9 cellular contexts compared by ENCODE assay signal in genomic region chr2:1653137-1653789, GRCh38.
DNase-seq lines count a peak whose midpoint lies in the region; ATAC-seq, FAIRE-seq and TF ChIP-seq lines count a peak whose summit lies in the region.
"Had no signal": no experiment of that assay in that cellular context is flagged by ENCODE, and none has a peak within 500 bp of the region (broad histone marks: within the 10 kb centered on the region; RNA-seq: fewer than 3 reads in every experiment).

No MANE protein-coding gene starts in this region.

- no peak for FAIRE-seq in endothelial cell of umbilical vein (lab: Jason Lieb, UNC)
- FAIRE-seq: frontal cortex had no signal

- H3K4me2 ChIP-seq in endothelial cell of umbilical vein (ENCODE audit: insufficient read depth, low read length), result no peak overlapping the region

- peaks cover 21% of the 10 kb centered on the region for H3K36me3 Mint-ChIP-seq in type B pancreatic cell
- no peaks in the 10 kb centered on the region for H3K36me3 Mint-ChIP-seq in activated T-helper 1 cell treated with anti-CD3 and anti-CD28 coated beads, Interleukin-12 subunit alpha, Interleukin-12 subunit beta, Interleukin-2, Interleukin-4 antibody, amounts not matched to agents 30 ng/mL and 10 ng/mL and 1 ng/mL, durations not matched to agents 14 hours and 24 hours and 36 hours (ENCODE audit: low read depth)

- H3K27ac ChIP-seq in endothelial cell of umbilical vein (ENCODE audit: insufficient read depth, low read depth, low read length), result no peak overlapping the region

- no peaks in the 10 kb centered on the region for H3K9me3 ChIP-seq in endothelial cell of umbilical vein (replicated peaks; ENCODE audit: control insufficient read depth, insufficient read depth, low read length)

- POLR2A ChIA-PET in endothelial cell of umbilical vein (lab: Charles Lee), result no interaction called here

- TF ChIP-seq CTCF in endothelial cell of umbilical vein (IDR thresholded peaks at IDR 0.05; ENCODE audit: extremely low read depth in 1 of 2, insufficient read depth in 1 of 2, low read depth in 1 of 2, low read length in 2 of 2), result no peak
- no peak for TF ChIP-seq CTCF in type B pancreatic cell (conservative IDR thresholded peaks at IDR 0.05)

- H3K27ac Mint-ChIP-seq in type B pancreatic cell, result no peak overlapping the region
- H3K27ac Mint-ChIP-seq in activated T-helper 1 cell treated with anti-CD3 and anti-CD28 coated beads, Interleukin-12 subunit alpha, Interleukin-12 subunit beta, Interleukin-2, Interleukin-4 antibody, amounts not matched to agents 30 ng/mL and 10 ng/mL and 1 ng/mL, durations not matched to agents 14 hours and 24 hours and 36 hours, result no peak overlapping the region

- BruUV-seq in endothelial cell of umbilical vein (replicated peaks; lab: Mats Ljungman, UMichigan), result no TSS peak

- dilution Hi-C loops in endothelial cell of umbilical vein (cut with MboI; ENCODE audit: extremely low pct_ligation_motif_present, low sequenced_read_pairs), result no loop called here

- CTCF ChIA-PET in endothelial cell of umbilical vein (lab: Charles Lee), result interaction anchor here (1.0 to 2.8 kb wide), 4 partner anchors 17 to 98 kb away, joined by 3 to 21 read pairs (median 3); no protein-coding TSS in a partner anchor

- no peak for TF ChIP-seq POLR2A in endothelial cell of umbilical vein (IDR thresholded peaks at IDR 0.05; ENCODE audit: low read depth, low read length)

- no peaks in the 10 kb centered on the region for H3K9me3 Mint-ChIP-seq in type B pancreatic cell
- no peaks in the 10 kb centered on the region for H3K9me3 Mint-ChIP-seq in activated T-helper 1 cell treated with anti-CD3 and anti-CD28 coated beads, Interleukin-12 subunit alpha, Interleukin-12 subunit beta, Interleukin-2, Interleukin-4 antibody, amounts not matched to agents 30 ng/mL and 10 ng/mL and 1 ng/mL, durations not matched to agents 14 hours and 24 hours and 36 hours

- H2AFZ ChIP-seq in endothelial cell of umbilical vein (ENCODE audit: low read depth, low read length), result no peak overlapping the region

- no peak for ATAC-seq in HG03442 (IDR thresholded peaks at IDR 0.05; ENCODE audit: unreplicated experiment)

- peak; percentile 76 to 88 for DNase-seq in NCI-H446 (lab: John Stamatoyannopoulos, UW)
- DNase-seq in endothelial cell of umbilical vein (ENCODE audit: low read depth, low spot score), result peak; percentile 12
- peak; percentile 90 to 95 for DNase-seq in lung microvascular endothelial cell (ENCODE audit: low read depth in 2 of 2)
- peak; percentile 42 for DNase-seq in type B pancreatic cell (ENCODE audit: extremely low spot score, unreplicated experiment)
- DNase-seq in RPMI8226, result no peak
- DNase-seq in activated T-helper 1 cell treated with anti-CD3 and anti-CD28 coated beads, Interleukin-12 subunit alpha, Interleukin-12 subunit beta, Interleukin-2, Interleukin-4 antibody, amounts not matched to agents 30 ng/mL and 10 ng/mL and 1 ng/mL, durations not matched to agents 14 hours and 24 hours and 36 hours (ENCODE audit: low spot score), result no peak
- DNase-seq: stimulated activated CD4-positive, alpha-beta T cell treated with anti-CD3 and anti-CD28 coated beads, Interleukin-2, amount 100 ng/mL, for 48 hours had no signal

- no peak overlapping the region for H3K9ac ChIP-seq in endothelial cell of umbilical vein (replicated peaks; ENCODE audit: extremely low read depth, insufficient read depth, low read length)

- no peaks in the 10 kb centered on the region for H3K79me2 ChIP-seq in endothelial cell of umbilical vein (ENCODE audit: control insufficient read depth, insufficient read depth, low read length)

- H4K20me1 ChIP-seq in endothelial cell of umbilical vein (replicated peaks; ENCODE audit: control insufficient read depth, extremely low read depth, insufficient read depth, low read length), result no peaks in the 10 kb centered on the region

- no peaks in the 10 kb centered on the region for H3K9me1 ChIP-seq in endothelial cell of umbilical vein (replicated peaks; ENCODE audit: control insufficient read depth, extremely low read depth, insufficient read depth, low read length)

- H3K4me3 Mint-ChIP-seq in type B pancreatic cell, result no peak overlapping the region
- no peak overlapping the region for H3K4me3 Mint-ChIP-seq in activated T-helper 1 cell treated with anti-CD3 and anti-CD28 coated beads, Interleukin-12 subunit alpha, Interleukin-12 subunit beta, Interleukin-2, Interleukin-4 antibody, amounts not matched to agents 30 ng/mL and 10 ng/mL and 1 ng/mL, durations not matched to agents 14 hours and 24 hours and 36 hours

- H3K27me3 ChIP-seq in endothelial cell of umbilical vein (ENCODE audit: control insufficient read depth in 2 of 2, insufficient read depth in 2 of 2, low read length in 2 of 2), result no peaks in the 10 kb centered on the region

- no peaks in the 10 kb centered on the region for H3K27me3 Mint-ChIP-seq in type B pancreatic cell
- H3K27me3 Mint-ChIP-seq in activated T-helper 1 cell treated with anti-CD3 and anti-CD28 coated beads, Interleukin-12 subunit alpha, Interleukin-12 subunit beta, Interleukin-2, Interleukin-4 antibody, amounts not matched to agents 30 ng/mL and 10 ng/mL and 1 ng/mL, durations not matched to agents 14 hours and 24 hours and 36 hours (ENCODE audit: insufficient read depth), result no peaks in the 10 kb centered on the region

- H3K36me3 ChIP-seq in endothelial cell of umbilical vein (ENCODE audit: control insufficient read depth in 2 of 2, extremely low read depth in 1 of 2, insufficient read depth in 2 of 2, low read length in 2 of 2), result peaks cover 4 to 24% of the 10 kb centered on the region in 2 experiments

- H3K4me1 Mint-ChIP-seq in type B pancreatic cell (ENCODE audit: unreplicated experiment), result no peaks in the 10 kb centered on the region
- no peaks in the 10 kb centered on the region for H3K4me1 Mint-ChIP-seq in activated T-helper 1 cell treated with anti-CD3 and anti-CD28 coated beads, Interleukin-12 subunit alpha, Interleukin-12 subunit beta, Interleukin-2, Interleukin-4 antibody, amounts not matched to agents 30 ng/mL and 10 ng/mL and 1 ng/mL, durations not matched to agents 14 hours and 24 hours and 36 hours (ENCODE audit: low read depth)

- H3K4me3 ChIP-seq in endothelial cell of umbilical vein (replicated peaks in 1 of 3; ENCODE audit: insufficient read depth in 1 of 3, low read depth in 1 of 3, low read length in 3 of 3), result no peak overlapping the region

- H3K4me1 ChIP-seq in endothelial cell of umbilical vein (ENCODE audit: control insufficient read depth, extremely low read depth, insufficient read depth, low read length), result peaks cover 5% of the 10 kb centered on the region

- intact Hi-C loops in endothelial cell of umbilical vein (cut with micrococcal nuclease), result no loop called here
- intact Hi-C loops in activated T-helper 1 cell treated with anti-CD3 and anti-CD28 coated beads, Interleukin-12 subunit alpha, Interleukin-12 subunit beta, Interleukin-2, Interleukin-4 antibody, amounts not matched to agents 30 ng/mL and 10 ng/mL and 1 ng/mL, durations not matched to agents 14 hours and 24 hours and 36 hours (cut with micrococcal nuclease), result no loop called here

TF ChIP-seq in endothelial cell of umbilical vein, 7 proteins besides CTCF, POLR2A, EP300 and RAD21:
- no peak for TF ChIP-seq JUN (IDR thresholded peaks at IDR 0.05; ENCODE audit: borderline replicate concordance, insufficient read depth, insufficient read length, low read depth)
TF ChIP-seq in endothelial cell of umbilical vein: peak in this region for 0.

Comparison
In these comparisons a context has a peak if more than half of its experiments do, and no peak if none do; other contexts are left out.
1. DNase-seq: peak in NCI-H446 (2 of 2), endothelial cell of umbilical vein (single experiment), lung microvascular endothelial cell (2 of 2) and type B pancreatic cell (single experiment); none in RPMI8226 (single experiment) and activated T-helper 1 cell treated with anti-CD3 and anti-CD28 coated beads, Interleukin-12 subunit alpha, Interleukin-12 subunit beta, Interleukin-2, Interleukin-4 antibody, amounts not matched to agents 30 ng/mL and 10 ng/mL and 1 ng/mL, durations not matched to agents 14 hours and 24 hours and 36 hours (single experiment).